In genomic region chrX:44228621-44229020, GRCh38 we compare ENCODE assay signal across 13 cellular contexts.
DNase-seq lines count a peak whose midpoint lies in the region; ATAC-seq and TF ChIP-seq lines count a peak whose summit lies in the region.
"Had no signal": no experiment of that assay in that cellular context is flagged by ENCODE, and none has a peak within 500 bp of the region (broad histone marks: within the 10 kb centered on the region; RNA-seq: fewer than 3 reads in every experiment).

No MANE protein-coding gene starts in this region.

- intact Hi-C loops in uterus (cut with DNase I; ENCODE audit: low total_unique reads): no loop called here
- intact Hi-C loops in cardiac septum (cut with DNase I): no loop called here

- no peaks in the 10 kb centered on the region for H3K36me3 ChIP-seq in GM23248 (ENCODE audit: low read depth)
- H3K36me3 ChIP-seq in uterus: no peaks in the 10 kb centered on the region
- H3K36me3 ChIP-seq: BLaER1 had no signal

- POLR2A ChIA-PET in HEK293T (lab: Yijun Ruan, JAX): no interaction called here

- no peak for TF ChIP-seq CTCF in uterus (IDR thresholded peaks at IDR 0.05)

- ATAC-seq in GM18519 (IDR thresholded peaks at IDR 0.05; ENCODE audit: low FRiP score, unreplicated experiment): peak; percentile 83
- ATAC-seq in HG03558 (IDR thresholded peaks at IDR 0.05; ENCODE audit: extremely low read depth, unreplicated experiment): peak; percentile 59
- ATAC-seq in GM21619 (IDR thresholded peaks at IDR 0.05; ENCODE audit: unreplicated experiment): no peak

- H3K27me3 ChIP-seq in GM23248 (replicated peaks; ENCODE audit: insufficient read depth) (no peaks in the 10 kb centered on the region), uterus (no peaks in the 10 kb centered on the region)
- H3K27me3 ChIP-seq: BLaER1 had no signal

- no peaks in the 10 kb centered on the region for H3F3A ChIP-seq in GM23248 (ENCODE audit: insufficient read depth)

- peak overlapping the region; percentile 78 for H2AFZ ChIP-seq in GM23248

- H3K79me2 ChIP-seq in GM23248 (ENCODE audit: insufficient read depth): no peaks in the 10 kb centered on the region

- WGBS in GM23248 (ENCODE audit: low coverage in 1 of 2, low lambda C conversion rate in 2 of 2, missing lambda C conversion rate in 2 of 2), 2 experiments: 57 to 63% methylated on average over 4 of the region's 4 CpGs

- H3K4me1 ChIP-seq in GM23248 (ENCODE audit: insufficient read depth) (no peaks in the 10 kb centered on the region), uterus (no peaks in the 10 kb centered on the region)
- H3K4me1 ChIP-seq: BLaER1 had no signal

- no peaks in the 10 kb centered on the region for H3K9me2 ChIP-seq in GM23248 (ENCODE audit: insufficient read depth)

- no peak overlapping the region for H3K9ac ChIP-seq in GM23248
- H3K9ac ChIP-seq: BLaER1 had no signal

- H3K4me3 ChIP-seq in GM23248 (no peak overlapping the region), uterus (no peak overlapping the region)
- H3K4me3 ChIP-seq: BLaER1 had no signal

- no peaks in the 10 kb centered on the region for H3K9me3 ChIP-seq in GM23248 (ENCODE audit: low read depth)
- no peaks in the 10 kb centered on the region for H3K9me3 ChIP-seq in uterus
- H3K9me3 ChIP-seq: BLaER1 had no signal

- DNase-seq in GM23248 (no peak), globus pallidus (ENCODE audit: low spot score) (peak; percentile 69), HEK293T (ENCODE audit: extremely low spot score) (no peak), uterus (no peak), cardiac septum (ENCODE audit: low spot score) (no peak)
- DNase-seq: activated CD4-positive, alpha-beta memory T cell treated with anti-CD3 and anti-CD28 coated beads for 36 hours; activated naive CD4-positive, alpha-beta T cell treated with anti-CD3 and anti-CD28 coated beads for 36 hours; immature natural killer cell; NCI-H1105 treated with DMSO at 0.1 percent for 48 hours had no signal

- CTCF ChIA-PET in HEK293T (lab: Yijun Ruan, JAX): no interaction called here

- in situ Hi-C loops in GM23248 (cut with MboI): no loop called here

- H3K4me2 ChIP-seq in GM23248 (ENCODE audit: unreplicated experiment): no peak overlapping the region
- H3K4me2 ChIP-seq: BLaER1 had no signal

- TF ChIP-seq POLR2A in uterus (IDR thresholded peaks at IDR 0.05): no peak

- H3K27ac ChIP-seq in GM23248: no peak overlapping the region
- no peak overlapping the region for H3K27ac ChIP-seq in uterus
- H3K27ac ChIP-seq: BLaER1 had no signal

- no peaks in the 10 kb centered on the region for H4K20me1 ChIP-seq in GM23248 (ENCODE audit: insufficient read depth)
- H4K20me1 ChIP-seq: BLaER1 had no signal

TF ChIP-seq in HEK293T, 16 proteins besides CTCF, POLR2A, EP300 and RAD21:
- no peak for TF ChIP-seq FOXM1 (IDR thresholded peaks at IDR 0.05; ENCODE audit: borderline replicate concordance)
- TF ChIP-seq CTBP1 (IDR thresholded peaks at IDR 0.05; ENCODE audit: borderline replicate concordance): no peak
- no peak for TF ChIP-seq TARDBP (IDR thresholded peaks at IDR 0.05)
- TF ChIP-seq NFRKB (IDR thresholded peaks at IDR 0.05): no peak
- TF ChIP-seq SP1 (IDR thresholded peaks at IDR 0.05): no peak
- TF ChIP-seq, protein P1, sequence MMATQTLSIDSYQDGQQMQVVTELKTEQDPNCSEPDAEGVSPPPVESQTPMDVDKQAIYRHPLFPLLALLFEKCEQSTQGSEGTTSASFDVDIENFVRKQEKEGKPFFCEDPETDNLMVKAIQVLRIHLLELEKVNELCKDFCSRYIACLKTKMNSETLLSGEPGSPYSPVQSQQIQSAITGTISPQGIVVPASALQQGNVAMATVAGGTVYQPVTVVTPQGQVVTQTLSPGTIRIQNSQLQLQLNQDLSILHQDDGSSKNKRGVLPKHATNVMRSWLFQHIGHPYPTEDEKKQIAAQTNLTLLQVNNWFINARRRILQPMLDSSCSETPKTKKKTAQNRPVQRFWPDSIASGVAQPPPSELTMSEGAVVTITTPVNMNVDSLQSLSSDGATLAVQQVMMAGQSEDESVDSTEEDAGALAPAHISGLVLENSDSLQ (IDR thresholded peaks at IDR 0.05): no peak
- TF ChIP-seq ZNF384 (IDR thresholded peaks at IDR 0.05): no peak
- TF ChIP-seq SUZ12 (IDR thresholded peaks at IDR 0.05): no peak
- no peak for TF ChIP-seq LEF1 (IDR thresholded peaks at IDR 0.05; ENCODE audit: borderline replicate concordance)
- no peak for TF ChIP-seq BHLHE40 (IDR thresholded peaks at IDR 0.05; ENCODE audit: borderline replicate concordance)
- no peak for TF ChIP-seq ARNT (IDR thresholded peaks at IDR 0.05)
- no peak for TF ChIP-seq ELF4 (IDR thresholded peaks at IDR 0.05)
- no peak for TF ChIP-seq FOXA1 (IDR thresholded peaks at IDR 0.05)
- TF ChIP-seq L3MBTL2 (conservative IDR thresholded peaks at IDR 0.05): no peak
- TF ChIP-seq FOXK2 (IDR thresholded peaks at IDR 0.05): no peak
- TF ChIP-seq HDGF (IDR thresholded peaks at IDR 0.05; ENCODE audit: borderline replicate concordance): no peak
TF ChIP-seq in HEK293T: peak in this region for 0.
